Comparison of ENCODE assay signal across 1 cellular context in genomic region chr17:8807070-8807550, GRCh38.
TF ChIP-seq lines count a peak whose summit lies in the region.

No MANE protein-coding gene starts in this region.

TF ChIP-seq in K562, 482 proteins besides CTCF, POLR2A, EP300 and RAD21 (continued from another document):
- TF ChIP-seq ZBTB40 (IDR thresholded peaks at IDR 0.05) (peak; percentile 51; the same call in 1 of the 2 replicates), ZBTB40 (CRISPR knock-in tag; IDR thresholded peaks at IDR 0.05) (no peak), EWSR1 (IDR thresholded peaks at IDR 0.05; ENCODE audit: borderline replicate concordance, low read depth, partially characterized antibody) (no peak), HOXB6 (CRISPR knock-in tag; IDR thresholded peaks at IDR 0.05; ENCODE audit: borderline replicate concordance) (no peak)
